ENCODE assay signal across 8 cellular contexts in genomic region chr20:3819413-3820047, GRCh38. TPM values are rescaled to one million over a fixed set of nuclear protein-coding genes. Genes with fewer than 3 reads are reported as not detected.
DNase-seq lines count a peak whose midpoint lies in the region; ATAC-seq, FAIRE-seq and TF ChIP-seq lines count a peak whose summit lies in the region.

No MANE protein-coding gene starts in this region.

- H3K9ac ChIP-seq in GM23248, result peak overlapping the region; percentile 96

- no peak for ATAC-seq in foreskin keratinocyte
- ATAC-seq in activated CD4-positive, CD25-positive, alpha-beta regulatory T cell treated with anti-CD3 and anti-CD28 coated beads, Interleukin-2, amount 50 U/mL, for 24 hours, result no peak

- H3F3A ChIP-seq in GM23248 (ENCODE audit: insufficient read depth), result peaks cover 4% of the 10 kb centered on the region; the same call in 1 of the 2 replicates

- TF ChIP-seq CTCF in WERI-Rb-1 (IDR thresholded peaks at IDR 0.05; ENCODE audit: low read depth, low read length) (no peak), foreskin keratinocyte (conservative IDR thresholded peaks at IDR 0.05) (no peak)

- H3K27me3 ChIP-seq in GM23248 (replicated peaks; ENCODE audit: insufficient read depth) (no peaks in the 10 kb centered on the region), WERI-Rb-1 (ENCODE audit: insufficient read depth, low read depth, severe bottlenecking) (no peaks in the 10 kb centered on the region), foreskin keratinocyte (no peaks in the 10 kb centered on the region)

- H3K36me3 ChIP-seq in GM23248 (ENCODE audit: low read depth) (peaks cover 9% of the 10 kb centered on the region), WERI-Rb-1 (peaks cover 13% of the 10 kb centered on the region; the same call in 1 of the 2 replicates)

- H3K9me2 ChIP-seq in GM23248 (ENCODE audit: insufficient read depth), result no peaks in the 10 kb centered on the region

- H3K4me3 ChIP-seq in GM23248 (peak overlapping the region; percentile 87), WERI-Rb-1 (ENCODE audit: low read depth, low read length) (peak overlapping the region; percentile 81), skeletal muscle cell (ENCODE audit: low read depth, low read length) (peak overlapping the region; percentile 78)

- in situ Hi-C loops in GM23248 (cut with MboI), result no loop called here

- no peaks in the 10 kb centered on the region for H4K20me1 ChIP-seq in GM23248 (ENCODE audit: insufficient read depth)

- no peak for FAIRE-seq in HTR-8/SVneo (lab: Jason Lieb, UNC)

- peak overlapping the region; percentile 88 for H3K4me2 ChIP-seq in GM23248 (ENCODE audit: unreplicated experiment)

- 71 to 72% methylated on average over 19 of the region's 20 CpGs for WGBS in GM23248 (ENCODE audit: low coverage in 1 of 2, low lambda C conversion rate in 2 of 2, missing lambda C conversion rate in 2 of 2), 2 experiments

- no peak for DNase-seq in GM23248
- DNase-seq in WERI-Rb-1, result no peak
- DNase-seq in foreskin keratinocyte, result no peak
- DNase-seq in skeletal muscle cell (ENCODE audit: low read depth), result no peak
- DNase-seq in HTR-8/SVneo (ENCODE audit: insufficient read length, low spot score), result no peak
- DNase-seq in ureter (ENCODE audit: low spot score), result no peak
- no peak for DNase-seq in activated CD8-positive, alpha-beta memory T cell treated with anti-CD3 and anti-CD28 coated beads for 24 hours

- H3K27ac ChIP-seq in GM23248, result peak overlapping the region; percentile 97
- H3K27ac ChIP-seq in WERI-Rb-1, result peak overlapping the region; percentile 99
- H3K27ac ChIP-seq in foreskin keratinocyte, result peak overlapping the region; percentile 96

- H2AFZ ChIP-seq in GM23248, result peak overlapping the region; percentile 82

- no peaks in the 10 kb centered on the region for H3K9me3 ChIP-seq in GM23248 (ENCODE audit: low read depth)
- no peaks in the 10 kb centered on the region for H3K9me3 ChIP-seq in WERI-Rb-1 (ENCODE audit: severe bottlenecking)

- peaks cover 24% of the 10 kb centered on the region for H3K79me2 ChIP-seq in GM23248 (ENCODE audit: insufficient read depth)

- H3K4me1 ChIP-seq in GM23248 (ENCODE audit: insufficient read depth) (peaks cover 15% of the 10 kb centered on the region), foreskin keratinocyte (no peaks in the 10 kb centered on the region)

RNA-seq across cellular contexts. Expression of gene AP5S1, which starts 0.8 kb away (rescaled TPM):
- 24.8 and 25.0 TPM in 2 replicates for total RNA-seq in GM23248 (2014; rRNA removed; shearing (Covaris generic))
- polyA plus RNA-seq in GM23248 (2016; fragmentation: Nextera tagmentation; extraction: Ambion mirVana) (20.5 and 22.6 TPM in 2 replicates), foreskin keratinocyte (10.2 and 10.8 TPM in 2 replicates)
- total RNA-seq in foreskin keratinocyte (11.9 and 12.5 TPM in 2 replicates), ureter (13.6 TPM)

RNA-seq across cellular contexts. Expression of gene CDC25B, which starts 23.4 kb away (rescaled TPM):
- 20.1 and 22.9 TPM in 2 replicates for total RNA-seq in GM23248 (2014; rRNA removed; shearing (Covaris generic))
- 16.3 and 18.2 TPM in 2 replicates for polyA plus RNA-seq in GM23248 (2016; fragmentation: Nextera tagmentation; extraction: Ambion mirVana)
- 58.4 and 69.9 TPM in 2 replicates for total RNA-seq in foreskin keratinocyte
- polyA plus RNA-seq in foreskin keratinocyte, result 47.5 and 64.1 TPM in 2 replicates
- 16.6 TPM for total RNA-seq in ureter

RNA-seq across cellular contexts. Expression of gene MAVS, which starts 27.1 kb away (rescaled TPM):
- total RNA-seq in GM23248 (2014; rRNA removed; shearing (Covaris generic)), result 22.0 and 27.4 TPM in 2 replicates
- 12.0 and 12.5 TPM in 2 replicates for polyA plus RNA-seq in GM23248 (2016; fragmentation: Nextera tagmentation; extraction: Ambion mirVana)
- 20.4 and 22.0 TPM in 2 replicates for total RNA-seq in foreskin keratinocyte
- 8.0 and 8.4 TPM in 2 replicates for polyA plus RNA-seq in foreskin keratinocyte
- total RNA-seq in ureter, result 49.2 TPM

RNA-seq across cellular contexts. Expression of gene CENPB, which starts 33.0 kb away (rescaled TPM):
- 134 and 153 TPM in 2 replicates for total RNA-seq in GM23248 (2014; rRNA removed; shearing (Covaris generic))
- polyA plus RNA-seq in GM23248 (2016; fragmentation: Nextera tagmentation; extraction: Ambion mirVana) (4.5 and 4.6 TPM in 2 replicates), foreskin keratinocyte (67.2 and 68.9 TPM in 2 replicates)
- total RNA-seq in foreskin keratinocyte (79.5 and 79.9 TPM in 2 replicates), ureter (84.1 TPM)

RNA-seq across cellular contexts. Expression of gene SPEF1, which starts 38.3 kb away (rescaled TPM):
- not detected in 2 replicates for total RNA-seq in GM23248 (2014; rRNA removed; shearing (Covaris generic))
- polyA plus RNA-seq in GM23248 (2016; fragmentation: Nextera tagmentation; extraction: Ambion mirVana) (0.11 TPM in 1 of 2 replicates, not detected in the other), foreskin keratinocyte (0.14 and 0.16 TPM in 2 replicates)
- total RNA-seq in foreskin keratinocyte (0.14 and 0.17 TPM in 2 replicates), ureter (0.29 TPM)
